ENCODE assay signal across 16 cellular contexts in genomic region chr11:110919241-110919893, GRCh38.
DNase-seq lines count a peak whose midpoint lies in the region; ATAC-seq, FAIRE-seq and TF ChIP-seq lines count a peak whose summit lies in the region.
"Had no signal": no experiment of that assay in that cellular context is flagged by ENCODE, and none has a peak within 500 bp of the region (broad histone marks: within the 10 kb centered on the region; RNA-seq: fewer than 3 reads in every experiment).

No MANE protein-coding gene starts in this region.

- no peaks in the 10 kb centered on the region for H3K27me3 ChIP-seq in body of pancreas
- no peaks in the 10 kb centered on the region for H3K27me3 ChIP-seq in effector memory CD4-positive, alpha-beta T cell (replicated peaks; ENCODE audit: control insufficient read depth, insufficient read depth, low read length, poor library complexity, severe bottlenecking)

- H3K4me1 ChIP-seq in body of pancreas: peaks cover 13% of the 10 kb centered on the region
- H3K4me1 ChIP-seq in effector memory CD4-positive, alpha-beta T cell (ENCODE audit: control insufficient read depth, insufficient read depth, low read length, poor library complexity, severe bottlenecking): no peaks in the 10 kb centered on the region
- H3K4me1 ChIP-seq: left ventricle myocardium inferior had no signal

- FAIRE-seq in frontal cortex (lab: Jason Lieb, UNC): no peak

- no peak for TF ChIP-seq POLR2A in body of pancreas (IDR thresholded peaks at IDR 0.05)

- H3K36me3 ChIP-seq in body of pancreas (replicated peaks in 1 of 2; ENCODE audit: insufficient read depth in 1 of 2, low read depth in 2 of 2): no peaks in the 10 kb centered on the region
- no peaks in the 10 kb centered on the region for H3K36me3 ChIP-seq in effector memory CD4-positive, alpha-beta T cell (ENCODE audit: control insufficient read depth, insufficient read depth, low read length)
- H3K36me3 ChIP-seq: left ventricle myocardium inferior had no signal

- intact Hi-C loops in body of pancreas (cut with DNase I): no loop called here

- H3K9me3 ChIP-seq in body of pancreas: no peaks in the 10 kb centered on the region
- H3K9me3 ChIP-seq in effector memory CD4-positive, alpha-beta T cell (ENCODE audit: control insufficient read depth, low read length): no peaks in the 10 kb centered on the region

- 23 to 39% methylated on average over 4 of the region's 4 CpGs for WGBS in body of pancreas, 2 donors

- peak; percentile 70 for ATAC-seq in GM19372 (IDR thresholded peaks at IDR 0.05; ENCODE audit: low read depth, unreplicated experiment)
- peak; percentile 63 for ATAC-seq in HG02981 (IDR thresholded peaks at IDR 0.05; ENCODE audit: unreplicated experiment)
- no peak for ATAC-seq in body of pancreas

- TF ChIP-seq CTCF in body of pancreas (IDR thresholded peaks at IDR 0.05): no peak

- peak overlapping the region in 3 of 4 donors; percentile 23 to 65 (median 56) for H3K27ac ChIP-seq in body of pancreas
- H3K27ac ChIP-seq in effector memory CD4-positive, alpha-beta T cell (ENCODE audit: insufficient read depth, low read length, poor library complexity, severe bottlenecking): no peak overlapping the region
- H3K27ac ChIP-seq: left ventricle myocardium inferior had no signal

- DNase-seq in Ammon's horn (ENCODE audit: low spot score) (peak; percentile 47), body of pancreas (no peak), frontal cortex (ENCODE audit: low spot score in 2 of 2) (no peak), DMS79 (lab: John Stamatoyannopoulos, UW) (no peak), AG08396 (ENCODE audit: low spot score) (no peak)
- no peak for DNase-seq in effector memory CD4-positive, alpha-beta T cell
- DNase-seq: activated T-cell treated with anti-CD3 and anti-CD28 coated beads, Interleukin-2, amount 50 U/mL, for 1 hour; aorta; effector CD4-positive, alpha-beta T cell; head of caudate nucleus; left ventricle myocardium inferior; NCI-H1105 treated with DMSO at 0.1 percent for 48 hours; NCI-H510A; SHP77 treated with DMSO at 0.1 percent for 48 hours had no signal

- no peak overlapping the region for H3K4me3 ChIP-seq in body of pancreas
- H3K4me3 ChIP-seq in effector memory CD4-positive, alpha-beta T cell (ENCODE audit: insufficient read depth, low read depth, low read length, poor library complexity, severe bottlenecking): no peak overlapping the region
- H3K4me3 ChIP-seq: left ventricle myocardium inferior had no signal
